In the genomic region with DNA sequence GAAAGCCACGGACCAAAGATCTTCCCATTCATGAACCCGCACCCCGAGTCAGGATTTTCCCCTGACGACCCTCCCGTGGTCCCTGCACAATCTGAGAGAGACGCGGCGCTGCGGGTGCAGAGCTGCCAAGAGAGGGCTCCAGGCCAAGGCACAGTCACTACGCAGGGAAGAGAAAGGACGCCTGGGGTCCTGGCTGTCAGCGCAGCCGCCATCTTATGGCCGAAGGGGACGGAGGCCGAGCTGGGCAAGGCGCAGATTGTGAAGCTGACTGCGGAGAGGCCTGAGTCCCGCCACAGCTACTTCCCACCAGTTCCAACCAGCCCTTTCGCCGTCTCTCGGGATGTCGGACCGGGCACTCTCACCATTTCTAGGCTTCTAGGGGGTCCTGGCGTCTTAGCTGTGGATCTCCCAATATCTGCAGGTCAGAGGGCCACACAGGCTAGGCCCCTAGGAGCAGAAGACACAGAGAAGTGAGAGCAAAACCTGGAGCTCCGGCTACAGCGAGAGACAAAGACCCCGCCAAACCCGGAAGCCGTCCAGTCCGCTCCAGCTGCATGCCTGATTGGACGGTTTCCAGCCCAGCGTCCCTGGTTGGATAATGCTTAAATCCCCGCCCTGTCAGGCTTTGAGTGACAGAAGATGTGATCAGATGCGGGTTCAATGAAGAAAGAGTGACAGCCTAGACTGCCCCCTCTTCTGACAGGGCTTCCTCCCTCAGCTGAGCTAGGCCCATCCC, we compare ENCODE assay signal across 8 cellular contexts. TPM values are rescaled to one million over a fixed set of nuclear protein-coding genes. Genes with fewer than 3 reads are reported as not detected.
A peak's percentile ranks its signal among the peaks of the same experiment; 100 is the strongest.
DNase-seq lines count a peak whose midpoint lies in the region; ATAC-seq and TF ChIP-seq lines count a peak whose summit lies in the region.

Gene ZNF100, minus strand, starts transcription at position 515 of the 736 bp plus-strand sequence. Its CDS starts 150 bp downstream, at position 365.

- peaks cover 16% of the 10 kb centered on the region for H3K4me1 ChIP-seq in lower lobe of right lung

- H3K9me3 Mint-ChIP-seq in CD4-positive, alpha-beta T cell: no peaks in the 10 kb centered on the region
- H3K9me3 Mint-ChIP-seq in activated CD8-positive, alpha-beta T cell treated with anti-CD3 and anti-CD28 coated beads for 36 hours: no peaks in the 10 kb centered on the region

- H3K27me3 ChIP-seq in CD4-positive, alpha-beta T cell (ENCODE audit: control insufficient read depth, insufficient read depth, low read length): no peaks in the 10 kb centered on the region
- H3K27me3 ChIP-seq in lower lobe of right lung (ENCODE audit: low read depth): no peaks in the 10 kb centered on the region

- no peak for TF ChIP-seq CTCF in CD4-positive, alpha-beta T cell (IDR thresholded peaks at IDR 0.05)
- no peak for TF ChIP-seq CTCF in activated CD8-positive, alpha-beta T cell treated with anti-CD3 and anti-CD28 coated beads for 36 hours (IDR thresholded peaks at IDR 0.05)
- no peak for TF ChIP-seq CTCF in lower lobe of right lung (IDR thresholded peaks at IDR 0.05)

- ATAC-seq in CD4-positive, alpha-beta T cell (ENCODE audit: poor library complexity): peak; percentile 98
- peak; percentile 98 for ATAC-seq in GM19452 (IDR thresholded peaks at IDR 0.05; ENCODE audit: unreplicated experiment)
- ATAC-seq in HG03575 (IDR thresholded peaks at IDR 0.05; ENCODE audit: extremely low read depth, insufficient number of reproducible peaks, low FRiP score, unreplicated experiment): peak; percentile 76
- ATAC-seq in activated CD8-positive, alpha-beta T cell treated with anti-CD3 and anti-CD28 coated beads for 36 hours: peak; percentile 98
- peak; percentile 98 to 99 for ATAC-seq in lower lobe of right lung

- CTCF ChIA-PET in CD4-positive, alpha-beta T cell (lab: Charles Lee): interaction anchor here (1.0 kb wide), 1 partner anchor 85 kb away, joined by 5 read pairs; no protein-coding TSS in a partner anchor
- CTCF ChIA-PET in activated CD8-positive, alpha-beta T cell treated with anti-CD3 and anti-CD28 coated beads for 36 hours (lab: Charles Lee): interaction anchor here (0.9 to 2.2 kb wide), 6 partner anchors 10 to 284 kb away, joined by 3 to 13 read pairs (median 4); partner anchors contain the start of gene ZNF43

- H3K27ac ChIP-seq in CD4-positive, alpha-beta T cell (ENCODE audit: low read depth, low read length): peak within 1 kb of the TSS; percentile 44
- peak within 1 kb of the TSS; percentile 93 for H3K27ac ChIP-seq in lower lobe of right lung

- H3K36me3 ChIP-seq in lower lobe of right lung: peaks cover 18% of the 10 kb centered on the region

- peak; percentile 73 to 83 (median 80) for DNase-seq in CD4-positive, alpha-beta T cell
- peak; percentile 86 for DNase-seq in NCI-H82 treated with DMSO at 0.1 percent for 48 hours (lab: John Stamatoyannopoulos, UW; ENCODE audit: unreplicated experiment)
- DNase-seq in activated CD8-positive, alpha-beta T cell treated with anti-CD3 and anti-CD28 coated beads for 36 hours: peak; percentile 96
- peak; percentile 79 for DNase-seq in effector CD4-positive, alpha-beta T cell
- DNase-seq in lower lobe of right lung: peak; percentile 94
- peak; percentile 58 to 67 (median 62) for DNase-seq in stimulated activated CD4-positive, alpha-beta T cell treated with anti-CD3 and anti-CD28 coated beads, TNF-alpha, amount 100 ng/mL, for 1 hour (ENCODE audit: low read depth in 3 of 3, low spot score in 1 of 3)

- peaks cover 45% of the 10 kb centered on the region for H3K4me1 Mint-ChIP-seq in CD4-positive, alpha-beta T cell (ENCODE audit: low read depth)
- peaks cover 23% of the 10 kb centered on the region for H3K4me1 Mint-ChIP-seq in activated CD8-positive, alpha-beta T cell treated with anti-CD3 and anti-CD28 coated beads for 36 hours (ENCODE audit: low read depth)

- H3K9me3 ChIP-seq in CD4-positive, alpha-beta T cell (ENCODE audit: control insufficient read depth, low read length): no peaks in the 10 kb centered on the region
- no peaks in the 10 kb centered on the region for H3K9me3 ChIP-seq in lower lobe of right lung

- peak within 1 kb of the TSS; percentile 87 for H3K27ac Mint-ChIP-seq in CD4-positive, alpha-beta T cell
- H3K27ac Mint-ChIP-seq in activated CD8-positive, alpha-beta T cell treated with anti-CD3 and anti-CD28 coated beads for 36 hours: peak within 1 kb of the TSS; percentile 82

- H3K4me3 ChIP-seq in lower lobe of right lung: peak within 1 kb of the TSS; percentile 87

- H3K27me3 Mint-ChIP-seq in CD4-positive, alpha-beta T cell: no peaks in the 10 kb centered on the region
- no peaks in the 10 kb centered on the region for H3K27me3 Mint-ChIP-seq in activated CD8-positive, alpha-beta T cell treated with anti-CD3 and anti-CD28 coated beads for 36 hours

- peaks cover 49% of the 10 kb centered on the region for H3K36me3 Mint-ChIP-seq in CD4-positive, alpha-beta T cell (ENCODE audit: low read depth)
- peaks cover 32% of the 10 kb centered on the region for H3K36me3 Mint-ChIP-seq in activated CD8-positive, alpha-beta T cell treated with anti-CD3 and anti-CD28 coated beads for 36 hours (ENCODE audit: low read depth)

- peak within 1 kb of the TSS; percentile 95 for H3K4me3 Mint-ChIP-seq in CD4-positive, alpha-beta T cell
- H3K4me3 Mint-ChIP-seq in activated CD8-positive, alpha-beta T cell treated with anti-CD3 and anti-CD28 coated beads for 36 hours: peak within 1 kb of the TSS; percentile 87

- intact Hi-C loops in CD4-positive, alpha-beta T cell (cut with DNase I, micrococcal nuclease): loop anchor here (2.0 to 5.0 kb wide), 3 partner anchors 70 to 410 kb away; partner anchors contain the start of genes ZNF257 (in 1 of the 2), ZNF43 (in 1 of the 2) and ZNF738 (in 1 of the 2)
- intact Hi-C loops in activated CD8-positive, alpha-beta T cell treated with anti-CD3 and anti-CD28 coated beads for 36 hours (cut with micrococcal nuclease): no loop called here
- intact Hi-C loops in lower lobe of right lung (cut with DNase I): no loop called here

- POLR2A ChIA-PET in CD4-positive, alpha-beta T cell (lab: Charles Lee): interaction anchor here (0.6 to 3.2 kb wide), 35 partner anchors 9 to 1991 kb away, joined by 3 to 50 read pairs (median 4); partner anchors contain the start of genes ZNF257, ZNF429, ZNF43 and ZNF430
- POLR2A ChIA-PET in activated CD8-positive, alpha-beta T cell treated with anti-CD3 and anti-CD28 coated beads for 36 hours (lab: Charles Lee): interaction anchor here (0.6 to 1.8 kb wide), 11 partner anchors 11 to 739 kb away, joined by 3 to 5 read pairs (median 3); partner anchors contain the start of gene ZNF43

RNA-seq across cellular contexts. Expression of gene ZNF100, which starts in this region (rescaled TPM):
- total RNA-seq in CD4-positive, alpha-beta T cell: 10 to 100 TPM; 10.8 to 11.0 TPM
- 10 to 100 TPM; 18.9 to 23.8 TPM for total RNA-seq in activated CD8-positive, alpha-beta T cell treated with anti-CD3 and anti-CD28 coated beads for 36 hours
- total RNA-seq in lower lobe of right lung: 13.4 TPM

Comparison
In these comparisons a context has a peak if more than half of its experiments do, and no peak if none do; other contexts are left out.
1. Peak in every context shown above with its lines: DNase-seq, ATAC-seq, H3K4me3 ChIP-seq and H3K27ac ChIP-seq.
2. intact Hi-C loops: an anchor here in CD4-positive, alpha-beta T cell (2.0 to 5.0 kb wide); none called in activated CD8-positive, alpha-beta T cell treated with anti-CD3 and anti-CD28 coated beads for 36 hours and lower lobe of right lung.